8 cellular contexts compared by ENCODE assay signal in genomic region chr4:114807759-114808404, GRCh38.
DNase-seq lines count a peak whose midpoint lies in the region; ATAC-seq and TF ChIP-seq lines count a peak whose summit lies in the region.

No MANE protein-coding gene starts in this region.

- no peaks in the 10 kb centered on the region for H3K27me3 ChIP-seq in Peyer's patch

- H3K4me3 ChIP-seq in Peyer's patch: no peak overlapping the region

- H3K4me1 ChIP-seq in Peyer's patch: no peaks in the 10 kb centered on the region

- no peak overlapping the region for H3K27ac ChIP-seq in Peyer's patch

- H3K9me3 Mint-ChIP-seq in mesothelial cell of epicardium: no peaks in the 10 kb centered on the region

- H3K36me3 Mint-ChIP-seq in mesothelial cell of epicardium: no peaks in the 10 kb centered on the region

- no peak overlapping the region for H3K4me3 Mint-ChIP-seq in mesothelial cell of epicardium

- H3K36me3 ChIP-seq in Peyer's patch: no peaks in the 10 kb centered on the region

- peaks cover 5% of the 10 kb centered on the region for H3K4me1 Mint-ChIP-seq in mesothelial cell of epicardium

- peaks cover 12% of the 10 kb centered on the region for H3K27me3 Mint-ChIP-seq in mesothelial cell of epicardium (ENCODE audit: low read depth)

- TF ChIP-seq POLR2A in Peyer's patch (IDR thresholded peaks at IDR 0.05): no peak

- H3K9me3 ChIP-seq in Peyer's patch: no peaks in the 10 kb centered on the region

- DNase-seq in DMS53 treated with DMSO at 0.1 percent for 48 hours (lab: John Stamatoyannopoulos, UW; ENCODE audit: unreplicated experiment) (peak; percentile 32), Peyer's patch (peak in 2 of 3 donors; percentile 43 to 50), cerebellar cortex (ENCODE audit: low spot score) (peak; percentile 15), mesothelial cell of epicardium (ENCODE audit: low spot score in 2 of 2, unreplicated experiment in 2 of 2) (no peak), epidermal melanocyte (ENCODE audit: insufficient read length, low spot score) (no peak), NCI-H774 (lab: John Stamatoyannopoulos, UW) (no peak)

- peak; percentile 33 to 55 (median 46) for TF ChIP-seq CTCF in Peyer's patch (IDR thresholded peaks at IDR 0.05)
- TF ChIP-seq CTCF in mesothelial cell of epicardium (IDR thresholded peaks at IDR 0.05; ENCODE audit: unreplicated experiment): peak; percentile 77

- no peak overlapping the region for H3K27ac Mint-ChIP-seq in mesothelial cell of epicardium

- ATAC-seq in GM19324 (IDR thresholded peaks at IDR 0.05; ENCODE audit: low FRiP score, unreplicated experiment) (peak; percentile 97), HG03108 (IDR thresholded peaks at IDR 0.05; ENCODE audit: unreplicated experiment) (peak; percentile 98)

Comparison
In these comparisons a context has a peak if more than half of its experiments do, and no peak if none do; other contexts are left out.
1. DNase-seq: peak in DMS53 treated with DMSO at 0.1 percent for 48 hours (single experiment), Peyer's patch (2 of 3) and cerebellar cortex (single experiment); none in mesothelial cell of epicardium (0 of 2), epidermal melanocyte (single experiment) and NCI-H774 (single experiment).